9 cellular contexts compared by ENCODE assay signal in genomic region chr11:57778318-57779037, GRCh38.
DNase-seq lines count a peak whose midpoint lies in the region; ATAC-seq and TF ChIP-seq lines count a peak whose summit lies in the region.
"Had no signal": no experiment of that assay in that cellular context is flagged by ENCODE, and none has a peak within 500 bp of the region (broad histone marks: within the 10 kb centered on the region; RNA-seq: fewer than 3 reads in every experiment).

No MANE protein-coding gene starts in this region.

- H3K4me3 ChIP-seq in SK-N-MC = peak overlapping the region; percentile 74

- H3K9me3 ChIP-seq in SK-N-MC (ENCODE audit: low read depth, low read length) = no peaks in the 10 kb centered on the region

- H3K27ac ChIP-seq in SK-N-MC = peak overlapping the region; percentile 97

- H3K9me3 Mint-ChIP-seq in nephron = no peaks in the 10 kb centered on the region
- H3K9me3 Mint-ChIP-seq: activated naive CD4-positive, alpha-beta T cell treated with anti-CD3 and anti-CD28 coated beads, Interleukin-2, amount 50 U/mL, for 24 hours had no signal

- 0 out of 2 replicates have a peak, but pooled peaks cover 12% of the 10 kb centered on the region for H3K36me3 ChIP-seq in SK-N-MC (ENCODE audit: insufficient read depth, low read length)

- peak overlapping the region; percentile 69 for H3K9ac ChIP-seq in SK-N-MC (ENCODE audit: insufficient read length)

- DNase-seq in NCI-H345 (lab: John Stamatoyannopoulos, UW) (peak; percentile 50), NCI-H345 treated with DMSO at 0.1 percent for 48 hours (lab: John Stamatoyannopoulos, UW; ENCODE audit: unreplicated experiment) (no peak), SK-N-MC (ENCODE audit: low read depth, low spot score) (peak; percentile 99), fibroblast of peridontal ligament (ENCODE audit: extremely low read depth) (peak; percentile 98)

- peaks cover 82% of the 10 kb centered on the region for H3K4me1 Mint-ChIP-seq in nephron

- ATAC-seq in GM21737 (IDR thresholded peaks at IDR 0.05; ENCODE audit: unreplicated experiment) (no peak), GM18870 (IDR thresholded peaks at IDR 0.05; ENCODE audit: unreplicated experiment) (no peak), HG02798 (IDR thresholded peaks at IDR 0.05; ENCODE audit: poor library complexity, unreplicated experiment) (no peak)

- peak overlapping the region; percentile 45 to 69 (median 59) for H3K4me3 Mint-ChIP-seq in nephron
- H3K4me3 Mint-ChIP-seq: activated naive CD4-positive, alpha-beta T cell treated with anti-CD3 and anti-CD28 coated beads, Interleukin-2, amount 50 U/mL, for 24 hours had no signal

- TF ChIP-seq CTCF in nephron (IDR thresholded peaks at IDR 0.05; ENCODE audit: unreplicated experiment in 3 of 3) = no peak

- peaks cover 17% of the 10 kb centered on the region for H3K36me3 Mint-ChIP-seq in nephron (ENCODE audit: low read depth)

- peak overlapping the region; percentile 98 to 99 (median 98) for H3K27ac Mint-ChIP-seq in nephron
- H3K27ac Mint-ChIP-seq: activated naive CD4-positive, alpha-beta T cell treated with anti-CD3 and anti-CD28 coated beads, Interleukin-2, amount 50 U/mL, for 24 hours had no signal

- H3K27me3 Mint-ChIP-seq in nephron (ENCODE audit: low read depth) = no peaks in the 10 kb centered on the region
- H3K27me3 Mint-ChIP-seq: activated naive CD4-positive, alpha-beta T cell treated with anti-CD3 and anti-CD28 coated beads, Interleukin-2, amount 50 U/mL, for 24 hours had no signal
